Comparison of ENCODE assay signal across 1 cellular context in genomic region chr14:102320671-102321455, GRCh38.
TF ChIP-seq lines count a peak whose summit lies in the region.

No MANE protein-coding gene starts in this region.

TF ChIP-seq in HEK293, 187 proteins besides CTCF, POLR2A, EP300 and RAD21 (continued from another document):
- TF ChIP-seq TSHZ1 (tag by site-specific recombination; IDR thresholded peaks at IDR 0.05; ENCODE audit: borderline replicate concordance) (no peak), ATF2 (tag by site-specific recombination; IDR thresholded peaks at IDR 0.05; ENCODE audit: low read depth) (no peak), ZNF660 (tag by site-specific recombination; IDR thresholded peaks at IDR 0.05) (no peak), ZNF580 (tag by site-specific recombination; IDR thresholded peaks at IDR 0.05) (no peak), SP2 (tag by site-specific recombination; IDR thresholded peaks at IDR 0.05) (no peak), ZSCAN23 (tag by site-specific recombination; IDR thresholded peaks at IDR 0.05) (no peak), BCL6B (tag by site-specific recombination; IDR thresholded peaks at IDR 0.05) (no peak), ZNF433 (tag by site-specific recombination; IDR thresholded peaks at IDR 0.05; ENCODE audit: low read depth) (no peak)
